ENCODE assay signal across 8 cellular contexts in the genomic region with DNA sequence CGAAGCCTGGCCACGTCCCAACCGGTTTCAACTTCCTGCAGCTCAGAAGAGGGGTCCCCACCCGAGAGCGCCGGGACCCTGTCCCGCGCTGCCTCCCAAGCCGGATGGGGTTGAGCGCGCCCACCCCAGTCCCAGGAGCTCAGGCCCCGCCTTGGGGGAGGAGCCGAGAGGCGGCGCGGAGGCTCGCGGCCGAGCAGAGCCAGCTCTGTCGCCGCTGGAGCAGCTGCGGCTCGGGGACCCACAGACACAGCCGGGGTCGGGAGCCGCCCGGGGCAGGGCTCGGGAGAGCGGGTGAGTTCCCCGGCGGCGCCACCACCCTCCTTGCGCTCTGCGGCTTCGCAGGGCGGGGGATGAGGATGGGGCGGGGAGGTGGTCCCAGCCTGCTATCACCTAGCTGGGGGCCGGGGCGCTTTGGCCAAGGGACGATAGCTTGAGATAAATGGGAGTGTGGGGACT. TPM values are rescaled to one million over a fixed set of nuclear protein-coding genes. Genes with fewer than 3 reads are reported as not detected.
DNase-seq lines count a peak whose midpoint lies in the region; ATAC-seq, FAIRE-seq and TF ChIP-seq lines count a peak whose summit lies in the region.

PPP1R16B (plus strand) TSS at position 196 of the 456 bp plus-strand sequence. CDS start 30,229 bp downstream, outside the sequence.

- H3K4me2 ChIP-seq in A549 (peak within 1 kb of the TSS; percentile 98), astrocyte (ENCODE audit: low read length) (peak within 1 kb of the TSS; percentile 86), smooth muscle cell (peak within 1 kb of the TSS; percentile 94)

- H3K4me1 ChIP-seq in A549 (no peaks in the 10 kb centered on the region), astrocyte (ENCODE audit: insufficient read depth, low read length) (peaks cover 7% of the 10 kb centered on the region), smooth muscle cell (ENCODE audit: low read depth) (peaks cover 14% of the 10 kb centered on the region)

- H3K79me2 ChIP-seq in astrocyte (ENCODE audit: insufficient read depth, low read length) (no peaks in the 10 kb centered on the region), smooth muscle cell (ENCODE audit: low read depth) (no peaks in the 10 kb centered on the region)

- POLR2A ChIA-PET in A549 (lab: Yijun Ruan, JAX): no interaction called here

- peak within 1 kb of the TSS; percentile 49 to 70; a peak in 5 of 6 replicates for H3K27ac ChIP-seq in A549
- H3K27ac ChIP-seq in astrocyte (ENCODE audit: low read depth, low read length): no peak within 1 kb of the TSS
- H3K27ac ChIP-seq in smooth muscle cell (ENCODE audit: low read depth): no peak within 1 kb of the TSS

- peak within 1 kb of the TSS; percentile 71 for H2AFZ ChIP-seq in astrocyte (ENCODE audit: low read depth, low read length)
- peak within 1 kb of the TSS; percentile 86 for H2AFZ ChIP-seq in smooth muscle cell (ENCODE audit: low read depth)

- peaks cover 2% of the 10 kb centered on the region for H3K36me3 Mint-ChIP-seq in astrocyte (ENCODE audit: low read depth, unreplicated experiment)

- DNase-seq in A549 (ENCODE audit: low read depth in 1 of 2, low spot score in 1 of 2): peak in 1 of 2 experiments; percentile 26
- peak; percentile 67 for DNase-seq in T-helper 22 cell (ENCODE audit: low read depth)
- DNase-seq in astrocyte (ENCODE audit: low read depth): no peak
- peak; percentile 82 for DNase-seq in iPS-NIHi11 (ENCODE audit: low spot score)
- no peak for DNase-seq in smooth muscle cell (lab: John Stamatoyannopoulos, UW; ENCODE audit: unreplicated experiment)
- DNase-seq in NCI-H226: no peak

- H3K9ac ChIP-seq in astrocyte (ENCODE audit: low read length): no peak within 1 kb of the TSS
- H3K9ac ChIP-seq in smooth muscle cell (ENCODE audit: low read depth): no peak within 1 kb of the TSS

- no peaks in the 10 kb centered on the region for H3F3A ChIP-seq in smooth muscle cell (ENCODE audit: low read depth)

- H3K4me1 Mint-ChIP-seq in astrocyte (ENCODE audit: low read depth, unreplicated experiment): peaks cover 8% of the 10 kb centered on the region

- peaks cover 24% of the 10 kb centered on the region for H3K27me3 Mint-ChIP-seq in astrocyte (ENCODE audit: low read depth, unreplicated experiment)

- H3K27me3 ChIP-seq in astrocyte (ENCODE audit: insufficient read depth, low read length): peaks cover 25% of the 10 kb centered on the region
- H3K27me3 ChIP-seq in smooth muscle cell (ENCODE audit: low read depth): peaks cover 59% of the 10 kb centered on the region

- H3K27ac Mint-ChIP-seq in astrocyte (ENCODE audit: unreplicated experiment): no peak within 1 kb of the TSS

- TF ChIP-seq RAD21 in A549 (conservative IDR thresholded peaks at IDR 0.05 in 1 of 2, IDR thresholded peaks at IDR 0.05 in 1 of 2): no peak

- 24% methylated on average over 13 of the region's 40 CpGs for WGBS in A549 (ENCODE audit: missing lambda C conversion rate)
- WGBS in smooth muscle cell (ENCODE audit: low lambda C conversion rate): 2% methylated on average over 29 of the region's 40 CpGs

- ATAC-seq in A549 (peak; percentile 84 to 91), HG03460 (IDR thresholded peaks at IDR 0.05; ENCODE audit: unreplicated experiment) (peak; percentile 55)

- no peaks in the 10 kb centered on the region for H3K36me3 ChIP-seq in astrocyte (ENCODE audit: insufficient read depth, low read length)
- H3K36me3 ChIP-seq in smooth muscle cell (ENCODE audit: low read depth): no peaks in the 10 kb centered on the region

- TF ChIP-seq CTCF in A549 (IDR thresholded peaks at IDR 0.05) (no peak), astrocyte (IDR thresholded peaks at IDR 0.05; ENCODE audit: insufficient read depth, low read depth, low read length) (no peak), smooth muscle cell (IDR thresholded peaks at IDR 0.05; ENCODE audit: borderline replicate concordance, insufficient read depth, poor library complexity, severe bottlenecking) (no peak)

- no peak for TF ChIP-seq EP300 in A549 (IDR thresholded peaks at IDR 0.05)

- peak within 1 kb of the TSS; percentile 82 for H3K4me3 Mint-ChIP-seq in astrocyte (ENCODE audit: unreplicated experiment)

- H3K9me3 ChIP-seq in A549 (no peaks in the 10 kb centered on the region), astrocyte (ENCODE audit: insufficient read depth, low read depth, low read length) (no peaks in the 10 kb centered on the region), smooth muscle cell (replicated peaks; ENCODE audit: low read depth) (no peaks in the 10 kb centered on the region)

- CTCF ChIA-PET in A549 (lab: Yijun Ruan, JAX): interaction anchor here (0.6 to 2.7 kb wide), 8 partner anchors 14 to 236 kb away, joined by 3 to 17 read pairs (median 3); no protein-coding TSS in a partner anchor

- H3K9me3 Mint-ChIP-seq in astrocyte (ENCODE audit: unreplicated experiment): no peaks in the 10 kb centered on the region

- H4K20me1 ChIP-seq in astrocyte (ENCODE audit: insufficient read depth, low read length) (no peaks in the 10 kb centered on the region), smooth muscle cell (ENCODE audit: low read depth) (no peaks in the 10 kb centered on the region)

- FAIRE-seq in A549 (lab: Jason Lieb, UNC): no peak
- no peak for FAIRE-seq in astrocyte (lab: Jason Lieb, UNC)

- TF ChIP-seq POLR2A in A549 (IDR thresholded peaks at IDR 0.05; ENCODE audit: low read length) (no peak; the same call in 1 of the 2 replicates), GM19193 (IDR thresholded peaks at IDR 0.05; ENCODE audit: extremely low read depth, insufficient read depth, insufficient read length) (peak; percentile 96)

- H3K4me3 ChIP-seq in A549 (peak within 1 kb of the TSS; percentile 61), astrocyte (ENCODE audit: insufficient read depth, low read depth, low read length) (peak within 1 kb of the TSS; percentile 37), smooth muscle cell (peak within 1 kb of the TSS; percentile 56)

TF ChIP-seq in A549, 52 proteins besides CTCF, POLR2A, EP300 and RAD21 (continues in another document):
- TF ChIP-seq, protein P1, sequence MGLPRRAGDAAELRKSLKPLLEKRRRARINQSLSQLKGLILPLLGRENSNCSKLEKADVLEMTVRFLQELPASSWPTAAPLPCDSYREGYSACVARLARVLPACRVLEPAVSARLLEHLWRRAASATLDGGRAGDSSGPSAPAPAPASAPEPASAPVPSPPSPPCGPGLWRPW (IDR thresholded peaks at IDR 0.05): no peak
- TF ChIP-seq RFX5 (IDR thresholded peaks at IDR 0.05): no peak
- TF ChIP-seq POLR2AphosphoS2 (conservative IDR thresholded peaks at IDR 0.05; ENCODE audit: low read length): no peak
- no peak for TF ChIP-seq MAZ (IDR thresholded peaks at IDR 0.05; ENCODE audit: borderline replicate concordance, low read depth, low read length)
- TF ChIP-seq CBX8 (IDR thresholded peaks at IDR 0.05): no peak
- TF ChIP-seq, protein P2, sequence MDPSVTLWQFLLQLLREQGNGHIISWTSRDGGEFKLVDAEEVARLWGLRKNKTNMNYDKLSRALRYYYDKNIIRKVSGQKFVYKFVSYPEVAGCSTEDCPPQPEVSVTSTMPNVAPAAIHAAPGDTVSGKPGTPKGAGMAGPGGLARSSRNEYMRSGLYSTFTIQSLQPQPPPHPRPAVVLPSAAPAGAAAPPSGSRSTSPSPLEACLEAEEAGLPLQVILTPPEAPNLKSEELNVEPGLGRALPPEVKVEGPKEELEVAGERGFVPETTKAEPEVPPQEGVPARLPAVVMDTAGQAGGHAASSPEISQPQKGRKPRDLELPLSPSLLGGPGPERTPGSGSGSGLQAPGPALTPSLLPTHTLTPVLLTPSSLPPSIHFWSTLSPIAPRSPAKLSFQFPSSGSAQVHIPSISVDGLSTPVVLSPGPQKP (IDR thresholded peaks at IDR 0.05; ENCODE audit: low read depth, low read length): no peak
- TF ChIP-seq, protein P3, sequence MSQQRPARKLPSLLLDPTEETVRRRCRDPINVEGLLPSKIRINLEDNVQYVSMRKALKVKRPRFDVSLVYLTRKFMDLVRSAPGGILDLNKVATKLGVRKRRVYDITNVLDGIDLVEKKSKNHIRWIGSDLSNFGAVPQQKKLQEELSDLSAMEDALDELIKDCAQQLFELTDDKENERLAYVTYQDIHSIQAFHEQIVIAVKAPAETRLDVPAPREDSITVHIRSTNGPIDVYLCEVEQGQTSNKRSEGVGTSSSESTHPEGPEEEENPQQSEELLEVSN (IDR thresholded peaks at IDR 0.05; ENCODE audit: borderline replicate concordance, low read depth): no peak
- no peak for TF ChIP-seq JUNB (IDR thresholded peaks at IDR 0.05)
- TF ChIP-seq BHLHE40 (IDR thresholded peaks at IDR 0.05; ENCODE audit: low read depth, low read length): no peak
- TF ChIP-seq TFCP2L1 (CRISPR knock-in tag; IDR thresholded peaks at IDR 0.05): no peak
- TF ChIP-seq GATA3 (IDR thresholded peaks at IDR 0.05; ENCODE audit: borderline replicate concordance): no peak
- no peak for TF ChIP-seq NPAS2 (CRISPR knock-in tag; IDR thresholded peaks at IDR 0.05; ENCODE audit: borderline replicate concordance)
- TF ChIP-seq, protein P4, sequence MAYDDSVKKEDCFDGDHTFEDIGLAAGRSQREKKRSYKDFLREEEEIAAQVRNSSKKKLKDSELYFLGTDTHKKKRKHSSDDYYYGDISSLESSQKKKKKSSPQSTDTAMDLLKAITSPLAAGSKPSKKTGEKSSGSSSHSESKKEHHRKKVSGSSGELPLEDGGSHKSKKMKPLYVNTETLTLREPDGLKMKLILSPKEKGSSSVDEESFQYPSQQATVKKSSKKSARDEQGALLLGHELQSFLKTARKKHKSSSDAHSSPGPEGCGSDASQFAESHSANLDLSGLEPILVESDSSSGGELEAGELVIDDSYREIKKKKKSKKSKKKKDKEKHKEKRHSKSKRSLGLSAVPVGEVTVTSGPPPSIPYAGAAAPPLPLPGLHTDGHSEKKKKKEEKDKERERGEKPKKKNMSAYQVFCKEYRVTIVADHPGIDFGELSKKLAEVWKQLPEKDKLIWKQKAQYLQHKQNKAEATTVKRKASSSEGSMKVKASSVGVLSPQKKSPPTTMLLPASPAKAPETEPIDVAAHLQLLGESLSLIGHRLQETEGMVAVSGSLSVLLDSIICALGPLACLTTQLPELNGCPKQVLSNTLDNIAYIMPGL (CRISPR knock-in tag; IDR thresholded peaks at IDR 0.05; ENCODE audit: borderline replicate concordance): no peak
- TF ChIP-seq EHF (CRISPR knock-in tag; IDR thresholded peaks at IDR 0.05): no peak
- no peak for TF ChIP-seq NFE2L2 (conservative IDR thresholded peaks at IDR 0.05; ENCODE audit: low read length)

RNA-seq across cellular contexts. Expression of gene PPP1R16B, which starts in this region (rescaled TPM):
- polyA plus RNA-seq in A549 (2011; rRNA removed): 0.17 and 0.28 TPM in 2 replicates
- 0.06 and 0.07 TPM in 2 replicates for polyA plus RNA-seq in A549 (2012; cell fraction: cytosol; rRNA removed)
- polyA plus RNA-seq in A549 (2012; cell fraction: nucleus; rRNA removed): 0.09 and 0.11 TPM in 2 replicates
- 0.14 to 0.31 TPM (median 0.29 TPM) in 3 replicates for polyA plus RNA-seq in A549 (2017; fragmentation: RNase III; extraction: RNeasy Plus Mini Kit Qiagen cat#74134 plus additional on column Dnase treatment)
- 0.39 and 0.62 TPM in 2 replicates for polyA minus RNA-seq in A549 (2011; rRNA and poly(A)+ RNA removed)
- total RNA-seq in astrocyte: 0.41 and 0.68 TPM in 2 replicates
- not detected in 2 replicates for total RNA-seq in smooth muscle cell
- not detected in 2 replicates for polyA plus RNA-seq in smooth muscle cell

Comparison
In these comparisons a context has a peak if more than half of its experiments do, and no peak if none do; other contexts are left out.
1. Peak in ATAC-seq, H3K4me3 ChIP-seq, H3K27ac ChIP-seq and H3K4me2 ChIP-seq in A549; RNA of the gene not detected or under 1 TPM.
2. DNase-seq: peak in T-helper 22 cell (single experiment) and iPS-NIHi11 (single experiment); none in astrocyte (single experiment), smooth muscle cell (single experiment) and NCI-H226 (single experiment).
3. Peak in every context shown above with its lines, with median percentiles within 50 percentile points of each other: H3K4me2 ChIP-seq and H3K4me3 ChIP-seq.